18 cellular contexts compared by ENCODE assay signal in genomic region chr2:63652063-63652985, GRCh38.
"Had no signal": no experiment of that assay in that cellular context is flagged by ENCODE, and none has a peak within 500 bp of the region (broad histone marks: within the 10 kb centered on the region; RNA-seq: fewer than 3 reads in every experiment).

No MANE protein-coding gene starts in this region.

- H3K27ac Mint-ChIP-seq: activated B cell treated with CpG ODN at 0.5 μM for 24 hours; activated CD8-positive, alpha-beta T cell treated with anti-CD3 and anti-CD28 coated beads for 36 hours; activated T-cell treated with anti-CD3 and anti-CD28 coated beads, Interleukin-2, amount 50 U/mL, for 24 hours; activated T-helper 2 cell treated with anti-CD3 and anti-CD28 coated beads, Interferon-gamma antibody, Interleukin-2, Interleukin-4, amounts not matched to agents 10 μg/mL and 5 μg/mL and 100 μg/mL, durations not matched to agents 14 hours and 24 hours and 36 hours; mesothelial cell of epicardium had no signal

- ATAC-seq: activated CD8-positive, alpha-beta T cell treated with anti-CD3 and anti-CD28 coated beads for 36 hours; body of pancreas; left colon had no signal

- H3K27me3 ChIP-seq: body of pancreas, hepatocyte, tibial artery had no signal

- H3K4me2 ChIP-seq: hepatocyte had no signal

- H3K4me3 Mint-ChIP-seq: activated B cell treated with CpG ODN at 0.5 μM for 24 hours; activated CD8-positive, alpha-beta T cell treated with anti-CD3 and anti-CD28 coated beads for 36 hours; activated T-cell treated with anti-CD3 and anti-CD28 coated beads, Interleukin-2, amount 50 U/mL, for 24 hours; mesothelial cell of epicardium had no signal

- DNase-seq: activated B cell treated with CpG ODN at 0.5 μM for 24 hours; activated CD4-positive, alpha-beta T cell treated with anti-CD3 and anti-CD28 coated beads for 48 hours; activated CD8-positive, alpha-beta T cell treated with anti-CD3 and anti-CD28 coated beads for 36 hours; activated naive CD4-positive, alpha-beta T cell treated with Interleukin-2 at 50 U/mL for 16 hours; activated T-cell treated with anti-CD3 and anti-CD28 coated beads, Interleukin-2, amount 50 U/mL, for 24 hours; body of pancreas; foreskin fibroblast; islet precursor cell; left colon; occipital lobe; retina; stimulated activated naive CD4-positive, alpha-beta T cell; tibial artery had no signal

- H3K9me3 ChIP-seq: body of pancreas, tibial artery had no signal

- H3K27ac ChIP-seq: body of pancreas, epithelial cell of prostate, hepatocyte, tibial artery had no signal

- H3K4me1 ChIP-seq: body of pancreas, tibial artery had no signal

- H3K36me3 ChIP-seq: tibial artery had no signal

- H3K4me3 ChIP-seq: body of pancreas, hepatocyte, lung, tibial artery had no signal

- H3K79me2 ChIP-seq: hepatocyte had no signal

- H3K4me1 Mint-ChIP-seq: activated B cell treated with CpG ODN at 0.5 μM for 24 hours, mesothelial cell of epicardium had no signal

- H2AFZ ChIP-seq: hepatocyte had no signal
